In genomic region chr13:30112602-30113435, GRCh38 we compare ENCODE assay signal across 1 cellular context.
TF ChIP-seq lines count a peak whose summit lies in the region.

No MANE protein-coding gene starts in this region.

TF ChIP-seq in GM23338, 12 proteins besides CTCF, POLR2A, EP300 and RAD21 (continued from another document):
- TF ChIP-seq REST (IDR thresholded peaks at IDR 0.05; ENCODE audit: unreplicated experiment) (no peak), STAT1 (IDR thresholded peaks at IDR 0.05; ENCODE audit: unreplicated experiment) (no peak), ETS1 (IDR thresholded peaks at IDR 0.05) (no peak), CREB1 (CRISPR knock-in tag; IDR thresholded peaks at IDR 0.05; ENCODE audit: low read depth) (no peak), EZH2 (IDR thresholded peaks at IDR 0.05; ENCODE audit: low read depth, unreplicated experiment) (no peak), JUNB (IDR thresholded peaks at IDR 0.05; ENCODE audit: unreplicated experiment) (no peak), ZNF331 (CRISPR knock-in tag; IDR thresholded peaks at IDR 0.05; ENCODE audit: low read depth) (no peak)
